In genomic region chr5:141855265-141856029, GRCh38 we compare ENCODE assay signal across 10 cellular contexts. TPM values are rescaled to one million over a fixed set of nuclear protein-coding genes. Genes with fewer than 3 reads are reported as not detected.
A peak's percentile ranks its signal among the peaks of the same experiment; 100 is the strongest.
DNase-seq lines count a peak whose midpoint lies in the region; ATAC-seq and TF ChIP-seq lines count a peak whose summit lies in the region.
"Had no signal": no experiment of that assay in that cellular context is flagged by ENCODE, and none has a peak within 500 bp of the region (broad histone marks: within the 10 kb centered on the region; RNA-seq: fewer than 3 reads in every experiment).

No MANE protein-coding gene starts in this region.

- no peaks in the 10 kb centered on the region for H3K9me3 ChIP-seq in heart left ventricle
- no peaks in the 10 kb centered on the region for H3K9me3 ChIP-seq in stomach
- no peaks in the 10 kb centered on the region for H3K9me3 ChIP-seq in OCI-LY7 (ENCODE audit: low read length)
- H3K9me3 ChIP-seq: transverse colon had no signal

- TF ChIP-seq EP300 in stomach (IDR thresholded peaks at IDR 0.05): no peak

- no peak overlapping the region for H2AFZ ChIP-seq in OCI-LY7 (ENCODE audit: low read length)

- peak; percentile 39 to 83 (median 63) for DNase-seq in NCI-H1417 (lab: John Stamatoyannopoulos, UW)
- DNase-seq in NCI-H1417 treated with DMSO at 0.1 percent for 48 hours (lab: John Stamatoyannopoulos, UW): no peak
- peak; percentile 38 for DNase-seq in RPMI8226
- peak in 4 of 5 donors; percentile 62 to 79 (median 74) for DNase-seq in heart left ventricle
- peak; percentile 57 for DNase-seq in stomach
- DNase-seq in activated CD8-positive, alpha-beta T cell treated with anti-CD3 and anti-CD28 coated beads for 36 hours: no peak
- no peak for DNase-seq in OCI-LY7 (ENCODE audit: low spot score)
- DNase-seq in stimulated activated effector memory CD8-positive, alpha-beta T cell treated with anti-CD3 and anti-CD28 coated beads, Interleukin-12 subunit alpha, Interleukin-12 subunit beta, amount 100 ng/mL, for 72 hours (ENCODE audit: low spot score in 2 of 2): no peak
- DNase-seq: KG1, transverse colon had no signal

- no peaks in the 10 kb centered on the region for H3K4me1 Mint-ChIP-seq in activated CD8-positive, alpha-beta T cell treated with anti-CD3 and anti-CD28 coated beads for 36 hours (ENCODE audit: low read depth)
- peaks cover 5% of the 10 kb centered on the region for H3K4me1 Mint-ChIP-seq in stimulated activated effector memory CD8-positive, alpha-beta T cell treated with anti-CD3 and anti-CD28 coated beads, Interleukin-12 subunit alpha, Interleukin-12 subunit beta, amount 100 ng/mL, for 72 hours

- no peaks in the 10 kb centered on the region for H4K20me1 ChIP-seq in OCI-LY7 (ENCODE audit: insufficient read depth, low read length)

- 17 to 30% (median 26%) methylated on average over 8 of the region's 8 CpGs for WGBS in heart left ventricle, 4 donors
- WGBS in stomach, 5 donors: 28 to 42% (median 29%) methylated on average over 6 to 8 of the region's 8 CpGs

- peaks cover 0 to 40% (median 19%) of the 10 kb centered on the region in 12 donors for H3K4me1 ChIP-seq in heart left ventricle
- H3K4me1 ChIP-seq in stomach: peaks cover 13 to 40% (median 35%) of the 10 kb centered on the region in 4 donors
- peaks cover 4% of the 10 kb centered on the region for H3K4me1 ChIP-seq in OCI-LY7 (ENCODE audit: insufficient read depth, low read length, poor library complexity, severe bottlenecking)

- H3K36me3 ChIP-seq in heart left ventricle (peaks cover 0 to 14% (median 0%) of the 10 kb centered on the region in 9 donors), stomach (peaks cover 3 to 29% (median 16%) of the 10 kb centered on the region in 4 donors), OCI-LY7 (ENCODE audit: insufficient read depth, low read length) (no peaks in the 10 kb centered on the region)
- H3K36me3 ChIP-seq: transverse colon had no signal

- intact Hi-C loops in heart left ventricle (cut with DNase I): no loop called here
- intact Hi-C loops in stomach (cut with DNase I; ENCODE audit: low total_unique reads): no loop called here
- intact Hi-C loops in activated CD8-positive, alpha-beta T cell treated with anti-CD3 and anti-CD28 coated beads for 36 hours (cut with micrococcal nuclease): no loop called here
- intact Hi-C loops in OCI-LY7 (cut with micrococcal nuclease; ENCODE audit: unreplicated experiment): no loop called here

- TF ChIP-seq POLR2A in heart left ventricle (IDR thresholded peaks at IDR 0.05) (no peak), stomach (IDR thresholded peaks at IDR 0.05) (no peak)

- peaks cover 6% of the 10 kb centered on the region for H3K27me3 Mint-ChIP-seq in activated CD8-positive, alpha-beta T cell treated with anti-CD3 and anti-CD28 coated beads for 36 hours

- no peaks in the 10 kb centered on the region for H3K9me3 Mint-ChIP-seq in activated CD8-positive, alpha-beta T cell treated with anti-CD3 and anti-CD28 coated beads for 36 hours
- no peaks in the 10 kb centered on the region for H3K9me3 Mint-ChIP-seq in stimulated activated effector memory CD8-positive, alpha-beta T cell treated with anti-CD3 and anti-CD28 coated beads, Interleukin-12 subunit alpha, Interleukin-12 subunit beta, amount 100 ng/mL, for 72 hours

- no peak overlapping the region for H3K4me2 ChIP-seq in OCI-LY7 (ENCODE audit: low read length)

- POLR2A ChIA-PET in activated CD8-positive, alpha-beta T cell treated with anti-CD3 and anti-CD28 coated beads for 36 hours (lab: Charles Lee): no interaction called here
- POLR2A ChIA-PET in OCI-LY7 (lab: Charles Lee): no interaction called here

- H3K27ac Mint-ChIP-seq in activated CD8-positive, alpha-beta T cell treated with anti-CD3 and anti-CD28 coated beads for 36 hours: no peak overlapping the region
- no peak overlapping the region for H3K27ac Mint-ChIP-seq in stimulated activated effector memory CD8-positive, alpha-beta T cell treated with anti-CD3 and anti-CD28 coated beads, Interleukin-12 subunit alpha, Interleukin-12 subunit beta, amount 100 ng/mL, for 72 hours

- H3K27ac ChIP-seq in heart left ventricle: peak overlapping the region in 2 of 12 donors; percentile 22 to 32
- H3K27ac ChIP-seq in stomach: peak overlapping the region in 4 of 5 donors; percentile 34 to 55 (median 48)
- no peak overlapping the region for H3K27ac ChIP-seq in OCI-LY7 (ENCODE audit: low read depth, low read length, poor library complexity, severe bottlenecking)
- H3K27ac ChIP-seq: transverse colon had no signal

- no peaks in the 10 kb centered on the region for H3K9me2 ChIP-seq in OCI-LY7 (ENCODE audit: insufficient read depth, low read length)

- CTCF ChIA-PET in activated CD8-positive, alpha-beta T cell treated with anti-CD3 and anti-CD28 coated beads for 36 hours (lab: Charles Lee): interaction anchor here (1.7 kb wide), 1 partner anchor 24 kb away, joined by 4 read pairs; no protein-coding TSS in a partner anchor
- CTCF ChIA-PET in OCI-LY7 (lab: Charles Lee; ENCODE audit: unreplicated experiment): no interaction called here

- H3K79me2 ChIP-seq in OCI-LY7 (ENCODE audit: insufficient read depth, low read depth, low read length): no peaks in the 10 kb centered on the region

- no peaks in the 10 kb centered on the region for H3K27me3 ChIP-seq in heart left ventricle
- no peaks in the 10 kb centered on the region for H3K27me3 ChIP-seq in stomach
- H3K27me3 ChIP-seq: transverse colon had no signal

- ATAC-seq in heart left ventricle: peak; percentile 69 to 83 (median 79)
- ATAC-seq in activated CD8-positive, alpha-beta T cell treated with anti-CD3 and anti-CD28 coated beads for 36 hours: no peak
- no peak for ATAC-seq in stimulated activated effector memory CD8-positive, alpha-beta T cell treated with anti-CD3 and anti-CD28 coated beads, Interleukin-12 subunit alpha, Interleukin-12 subunit beta, amount 100 ng/mL, for 72 hours

- H3K36me3 Mint-ChIP-seq in activated CD8-positive, alpha-beta T cell treated with anti-CD3 and anti-CD28 coated beads for 36 hours (ENCODE audit: low read depth): no peaks in the 10 kb centered on the region
- H3K36me3 Mint-ChIP-seq in stimulated activated effector memory CD8-positive, alpha-beta T cell treated with anti-CD3 and anti-CD28 coated beads, Interleukin-12 subunit alpha, Interleukin-12 subunit beta, amount 100 ng/mL, for 72 hours: no peaks in the 10 kb centered on the region

- BruUV-seq in OCI-LY7 (replicated peaks; lab: Mats Ljungman, UMichigan): no TSS peak

- TF ChIP-seq CTCF in heart left ventricle (IDR thresholded peaks at IDR 0.05) (no peak), stomach (IDR thresholded peaks at IDR 0.05) (no peak), OCI-LY7 (conservative IDR thresholded peaks at IDR 0.05; ENCODE audit: low read length) (no peak)
- TF ChIP-seq CTCF in activated CD8-positive, alpha-beta T cell treated with anti-CD3 and anti-CD28 coated beads for 36 hours (IDR thresholded peaks at IDR 0.05): no peak

- H3K4me3 ChIP-seq in heart left ventricle: no peak overlapping the region
- H3K4me3 ChIP-seq in stomach: no peak overlapping the region
- H3K4me3 ChIP-seq in OCI-LY7 (ENCODE audit: low read depth, low read length, poor library complexity, severe bottlenecking): no peak overlapping the region
- H3K4me3 ChIP-seq: transverse colon had no signal

- H3K4me3 Mint-ChIP-seq in activated CD8-positive, alpha-beta T cell treated with anti-CD3 and anti-CD28 coated beads for 36 hours: no peak overlapping the region
- H3K4me3 Mint-ChIP-seq in stimulated activated effector memory CD8-positive, alpha-beta T cell treated with anti-CD3 and anti-CD28 coated beads, Interleukin-12 subunit alpha, Interleukin-12 subunit beta, amount 100 ng/mL, for 72 hours: no peak overlapping the region

RNA-seq across cellular contexts. Expression of gene PCDH1, which starts 22.8 kb away (rescaled TPM):
- total RNA-seq in heart left ventricle (100 to 1,000 TPM in 1 of 9 donors, 10 to 100 TPM in 8; 10.2 to 106 (median 19.2) TPM), stomach (10 to 100 TPM; 35.3 to 96.9 (median 79.1) TPM), OCI-LY7 (2022) (0.41 TPM in 1 of 2 replicates, not detected in the other)
- polyA plus RNA-seq in heart left ventricle (10 to 100 TPM; 13.5 to 25.8 TPM), stomach (10 to 100 TPM in 2 of 3 donors, 1 to 10 TPM in 1; 8.7 to 20.9 (median 10.6) TPM)
- total RNA-seq in activated CD8-positive, alpha-beta T cell treated with anti-CD3 and anti-CD28 coated beads for 36 hours: under 1 TPM in 1 of 2 experiments, not detected in 1; 0.87 TPM
- not detected in 2 replicates for total RNA-seq in OCI-LY7 (2014; rRNA removed; shearing (Covaris generic))

Comparison
In these comparisons a context has a peak if more than half of its experiments do, and no peak if none do; other contexts are left out.
1. DNase-seq: peak in NCI-H1417 (3 of 3), RPMI8226 (single experiment), heart left ventricle (4 of 5) and stomach (single experiment); none in NCI-H1417 treated with DMSO at 0.1 percent for 48 hours (single experiment), activated CD8-positive, alpha-beta T cell treated with anti-CD3 and anti-CD28 coated beads for 36 hours (single experiment), OCI-LY7 (single experiment) and stimulated activated effector memory CD8-positive, alpha-beta T cell treated with anti-CD3 and anti-CD28 coated beads, Interleukin-12 subunit alpha, Interleukin-12 subunit beta, amount 100 ng/mL, for 72 hours (0 of 2).
2. ATAC-seq: peak in heart left ventricle (4 of 4); none in activated CD8-positive, alpha-beta T cell treated with anti-CD3 and anti-CD28 coated beads for 36 hours (single experiment) and stimulated activated effector memory CD8-positive, alpha-beta T cell treated with anti-CD3 and anti-CD28 coated beads, Interleukin-12 subunit alpha, Interleukin-12 subunit beta, amount 100 ng/mL, for 72 hours (single experiment).
3. RNA of gene PCDH1, which starts 22.8 kb away (total RNA-seq): 35.3 to 96.9 TPM in stomach and 10.2 to 106 TPM in heart left ventricle; 0.87 TPM in activated CD8-positive, alpha-beta T cell treated with anti-CD3 and anti-CD28 coated beads for 36 hours and 0.41 TPM in OCI-LY7; every median in the first group is over 4 times any median in the second.